1 cellular context compared by ENCODE assay signal in the genomic region with DNA sequence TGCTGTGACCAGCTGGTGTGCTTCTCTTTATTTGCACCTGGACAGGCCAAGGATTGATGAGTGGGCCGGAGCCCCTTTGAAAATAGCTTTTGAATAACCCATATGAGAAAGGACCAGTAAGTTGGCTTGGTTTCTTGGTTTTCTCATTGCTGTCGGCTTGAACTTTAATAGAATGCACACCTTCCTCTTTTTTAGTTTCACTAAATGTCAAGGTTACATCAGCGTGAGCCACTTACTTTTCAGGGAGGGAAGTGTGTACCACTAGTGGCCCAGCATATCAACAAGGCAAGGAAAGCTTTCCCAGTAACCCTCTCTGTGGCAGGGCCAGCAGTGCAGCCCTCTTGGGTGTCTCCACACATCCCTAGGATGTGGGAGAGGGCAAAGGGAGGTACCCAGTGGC.
TF ChIP-seq lines count a peak whose summit lies in the region.

No MANE protein-coding gene starts in this region.

TF ChIP-seq in SK-N-SH treated with all-trans-retinoic acid at 6 μM for 48 hours, 23 proteins besides CTCF, POLR2A, EP300 and RAD21 (continued from another document):
- TF ChIP-seq ZNF565 (CRISPR knock-in tag; conservative IDR thresholded peaks at IDR 0.05; ENCODE audit: low read depth), result no peak
- no peak for TF ChIP-seq ARNTL (CRISPR knock-in tag; IDR thresholded peaks at IDR 0.05; ENCODE audit: borderline replicate concordance, low read depth)
- no peak for TF ChIP-seq ZFP30 (CRISPR knock-in tag; IDR thresholded peaks at IDR 0.05)
- TF ChIP-seq, protein P1, sequence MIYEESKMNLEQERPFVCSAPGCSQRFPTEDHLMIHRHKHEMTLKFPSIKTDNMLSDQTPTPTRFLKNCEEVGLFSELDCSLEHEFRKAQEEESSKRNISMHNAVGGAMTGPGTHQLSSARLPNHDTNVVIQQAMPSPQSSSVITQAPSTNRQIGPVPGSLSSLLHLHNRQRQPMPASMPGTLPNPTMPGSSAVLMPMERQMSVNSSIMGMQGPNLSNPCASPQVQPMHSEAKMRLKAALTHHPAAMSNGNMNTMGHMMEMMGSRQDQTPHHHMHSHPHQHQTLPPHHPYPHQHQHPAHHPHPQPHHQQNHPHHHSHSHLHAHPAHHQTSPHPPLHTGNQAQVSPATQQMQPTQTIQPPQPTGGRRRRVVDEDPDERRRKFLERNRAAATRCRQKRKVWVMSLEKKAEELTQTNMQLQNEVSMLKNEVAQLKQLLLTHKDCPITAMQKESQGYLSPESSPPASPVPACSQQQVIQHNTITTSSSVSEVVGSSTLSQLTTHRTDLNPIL (CRISPR knock-in tag; IDR thresholded peaks at IDR 0.05; ENCODE audit: low read depth), result no peak
